Comparison of ENCODE assay signal across 19 cellular contexts in the genomic region with DNA sequence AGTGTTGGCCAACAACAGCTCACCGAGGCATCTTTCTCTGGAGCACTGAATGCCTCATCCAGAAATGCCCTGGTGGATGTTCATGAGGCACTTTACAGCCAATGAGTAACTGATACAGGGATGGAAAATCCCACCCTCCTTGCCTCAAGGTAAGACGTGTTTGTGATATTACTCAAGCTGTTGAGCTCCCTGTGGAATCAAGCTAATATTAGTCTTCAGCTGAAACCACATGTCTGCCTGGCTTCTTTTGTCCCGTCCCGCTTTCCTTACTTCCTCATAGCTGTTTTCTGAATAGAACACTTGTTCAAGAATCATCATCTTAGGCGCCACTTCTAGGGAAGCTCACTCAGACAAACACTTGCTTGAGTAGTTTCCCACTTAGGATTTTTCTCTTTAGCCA.
"Had no signal": no experiment of that assay in that cellular context is flagged by ENCODE, and none has a peak within 500 bp of the region (broad histone marks: within the 10 kb centered on the region; RNA-seq: fewer than 3 reads in every experiment).

No MANE protein-coding gene starts in this region.

- H3K27ac ChIP-seq: SJCRH30 had no signal

- H3K9me3 ChIP-seq: SJCRH30 had no signal

- ATAC-seq: Panc1, PC-3, Right ventricle myocardium inferior, SK-N-SH treated with all-trans-retinoic acid at 6 μM for 48 hours had no signal

- H3K4me3 ChIP-seq: SJCRH30 had no signal

- H3K27me3 ChIP-seq: SJCRH30 had no signal

- H3K36me3 ChIP-seq: SJCRH30 had no signal

- H3K4me1 ChIP-seq: SJCRH30 had no signal

- DNase-seq: KBM-7, NCI-H1092, NCI-H1105 treated with DMSO at 0.1 percent for 48 hours, NCI-H1417 treated with DMSO at 0.1 percent for 48 hours, NCI-H187, NCI-H2029, NCI-H2081 treated with DMSO at 0.1 percent for 48 hours, NCI-H2171, NCI-H226, NCI-H446, NCI-H510A, NCI-H524 treated with DMSO at 0.1 percent for 48 hours, NCI-H774, PC-3, SHP77 treated with DMSO at 0.1 percent for 48 hours, SJCRH30 had no signal
